Comparison of ENCODE assay signal across 1 cellular context in the genomic region with DNA sequence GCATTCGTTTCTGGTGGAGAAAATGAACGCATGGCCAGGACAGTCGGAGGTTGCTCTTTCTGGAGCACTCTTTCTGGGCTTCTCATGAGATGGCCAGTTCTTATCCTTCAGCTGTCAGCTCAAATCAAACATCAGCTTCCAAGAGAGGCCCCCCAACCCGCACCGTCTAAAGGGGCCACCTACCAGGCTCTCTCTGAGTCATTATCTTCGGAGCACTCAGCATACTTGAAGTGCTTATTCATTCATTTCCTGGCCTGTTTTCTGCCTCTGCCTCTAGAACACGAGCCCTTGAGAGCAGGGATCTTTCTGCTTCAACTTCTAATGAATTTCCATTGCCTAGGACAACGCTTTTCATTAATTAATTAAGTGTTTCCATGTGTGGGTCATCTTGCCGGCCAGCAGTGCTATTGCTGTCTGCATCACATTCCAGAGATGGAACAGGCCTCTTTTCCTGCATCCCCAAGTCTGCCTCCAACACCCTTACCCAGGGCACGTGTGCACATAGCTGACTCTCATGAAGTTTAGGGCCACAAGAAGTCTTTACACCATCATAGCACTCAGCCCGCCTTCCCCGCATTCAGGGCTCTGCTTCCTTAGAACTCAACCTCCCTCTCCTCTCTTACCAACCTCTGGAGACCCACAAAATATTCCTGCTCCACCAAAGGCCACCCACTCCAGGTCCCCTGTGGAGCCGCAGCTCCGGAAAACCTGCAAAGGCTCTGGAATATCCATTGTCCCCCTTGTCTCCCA.
TF ChIP-seq lines count a peak whose summit lies in the region.

No MANE protein-coding gene starts in this region.

TF ChIP-seq in SK-N-SH treated with all-trans-retinoic acid at 6 μM for 48 hours, 23 proteins besides CTCF, POLR2A, EP300 and RAD21 (continued from another document):
- no peak for TF ChIP-seq TSHZ2 (CRISPR knock-in tag; IDR thresholded peaks at IDR 0.05)
- no peak for TF ChIP-seq ZNF565 (CRISPR knock-in tag; conservative IDR thresholded peaks at IDR 0.05; ENCODE audit: low read depth)
- 0 out of 2 replicates have a peak, but pooled peaks have one; percentile 15 for TF ChIP-seq ZFP3 (CRISPR knock-in tag; IDR thresholded peaks at IDR 0.05)
- no peak for TF ChIP-seq PPARA (CRISPR knock-in tag; IDR thresholded peaks at IDR 0.05; ENCODE audit: borderline replicate concordance)
